ENCODE assay signal across 8 cellular contexts in the genomic region with DNA sequence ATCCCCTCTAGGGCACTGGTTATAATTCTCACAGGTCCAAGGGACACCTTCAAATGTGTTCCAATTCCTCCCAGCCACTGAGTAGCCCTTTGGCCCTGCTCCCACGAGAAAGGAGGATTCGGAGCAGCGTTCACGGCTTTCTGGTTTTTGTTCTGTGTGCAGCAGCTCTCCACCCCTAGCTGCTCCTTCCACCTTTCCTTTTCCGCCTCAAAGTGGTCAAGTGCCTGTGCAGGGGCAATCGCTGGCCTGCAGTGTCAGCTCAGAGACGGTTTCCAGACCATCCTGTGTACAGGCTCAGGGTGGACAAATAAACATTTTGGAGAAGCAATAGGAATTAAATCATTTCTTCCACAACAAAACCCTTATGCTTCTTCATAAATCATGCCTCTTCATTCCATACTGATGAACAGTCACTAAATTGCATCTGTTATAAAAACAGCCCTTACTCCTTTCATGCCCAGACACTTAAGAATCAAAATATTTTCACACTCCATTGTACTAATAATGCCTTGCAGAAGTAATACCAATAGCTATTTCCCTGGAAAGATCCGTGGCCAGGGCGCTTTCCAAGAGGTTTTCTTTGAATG. TPM values are rescaled to one million over a fixed set of nuclear protein-coding genes. Genes with fewer than 3 reads are reported as not detected.
DNase-seq lines count a peak whose midpoint lies in the region; ATAC-seq and TF ChIP-seq lines count a peak whose summit lies in the region.

No MANE protein-coding gene starts in this region.

- H3K9me3 ChIP-seq in HUES48 (ENCODE audit: control insufficient read depth, insufficient read depth, low read length) (no peaks in the 10 kb centered on the region), mammary epithelial cell (replicated peaks; ENCODE audit: insufficient read depth, low read length) (no peaks in the 10 kb centered on the region), muscle layer of duodenum (ENCODE audit: control insufficient read depth in 1 of 2, low read length in 2 of 2) (no peaks in the 10 kb centered on the region)

- dilution Hi-C loops in mammary epithelial cell (cut with HindIII; ENCODE audit: low sequenced_read_pairs) = no loop called here

- H3K36me3 ChIP-seq in HUES48 (ENCODE audit: control insufficient read depth, insufficient read depth, low read length) (no peaks in the 10 kb centered on the region), mammary epithelial cell (ENCODE audit: insufficient read depth, low read length) (no peaks in the 10 kb centered on the region), muscle layer of duodenum (ENCODE audit: control insufficient read depth in 1 of 2, insufficient read depth in 2 of 2, low read length in 2 of 2) (no peaks in the 10 kb centered on the region)

- intact Hi-C loops in mammary epithelial cell (cut with micrococcal nuclease) = loop anchor here (1.0 kb wide), 1 partner anchor 94 kb away; no protein-coding TSS in a partner anchor

- ATAC-seq in GM18870 (IDR thresholded peaks at IDR 0.05; ENCODE audit: unreplicated experiment) (no peak), GM19395 (IDR thresholded peaks at IDR 0.05; ENCODE audit: unreplicated experiment) (no peak)

- no peak for TF ChIP-seq CTCF in AG09309 (IDR thresholded peaks at IDR 0.05; ENCODE audit: control insufficient read depth, insufficient read depth, low read depth, low read length, missing control alignments)
- TF ChIP-seq CTCF in mammary epithelial cell (conservative IDR thresholded peaks at IDR 0.05 in 1 of 2, IDR thresholded peaks at IDR 0.05 in 1 of 2; ENCODE audit: extremely low read depth in 1 of 2, insufficient read depth in 1 of 2, low read depth in 1 of 2, low read length in 2 of 2) = no peak

- H3K79me2 ChIP-seq in mammary epithelial cell (ENCODE audit: insufficient read depth, low read length) = peaks cover 31% of the 10 kb centered on the region

- in situ Hi-C loops in mammary epithelial cell (cut with MboI; ENCODE audit: low sequenced_read_pairs in 2 of 2) = no loop called here

- H3K9ac ChIP-seq in HUES48 (ENCODE audit: low read depth, low read length) = peak overlapping the region; percentile 64
- peak overlapping the region; percentile 67 for H3K9ac ChIP-seq in mammary epithelial cell (ENCODE audit: insufficient read depth, low read length)

- WGBS in mammary epithelial cell (ENCODE audit: low coverage, missing lambda C conversion rate) = 15% methylated on average over 9 of the region's 9 CpGs

- DNase-seq in AG09309 (ENCODE audit: low read depth) (no peak), mammary epithelial cell (peak; percentile 8), GDM1 (lab: John Stamatoyannopoulos, UW) (no peak), HEK293T (ENCODE audit: extremely low spot score) (no peak)

- TSS peak; percentile 41 for BruUV-seq in mammary epithelial cell (replicated peaks; lab: Mats Ljungman, UMichigan)

- H3K4me1 ChIP-seq in HUES48 (ENCODE audit: control insufficient read depth, insufficient read depth, low read length) = peaks cover 39% of the 10 kb centered on the region
- H3K4me1 ChIP-seq in mammary epithelial cell (ENCODE audit: insufficient read depth, low read length) = peaks cover 22% of the 10 kb centered on the region
- H3K4me1 ChIP-seq in muscle layer of duodenum (ENCODE audit: control insufficient read depth in 1 of 2, insufficient read depth in 2 of 2, low read length in 2 of 2) = peaks cover 0 to 17% of the 10 kb centered on the region in 2 donors

- H3K4me2 ChIP-seq in mammary epithelial cell (ENCODE audit: insufficient read depth, low read depth, low read length) = peak overlapping the region; percentile 99

- H4K20me1 ChIP-seq in mammary epithelial cell (ENCODE audit: insufficient read depth, low read length) = no peaks in the 10 kb centered on the region

- H3K27ac ChIP-seq in HUES48 (ENCODE audit: low read depth, low read length) = no peak overlapping the region
- H3K27ac ChIP-seq in mammary epithelial cell (ENCODE audit: insufficient read depth, low read depth, low read length) = no peak overlapping the region
- no peak overlapping the region for H3K27ac ChIP-seq in muscle layer of duodenum (ENCODE audit: low read length)

- peak overlapping the region; percentile 96 for H2AFZ ChIP-seq in mammary epithelial cell (ENCODE audit: low read depth, low read length)

- CTCF ChIA-PET in mammary epithelial cell (lab: Charles Lee; ENCODE audit: low non-redundant PET) = interaction anchor here (0.6 kb wide), 1 partner anchor 94 kb away, joined by 7 read pairs; no protein-coding TSS in a partner anchor
- CTCF ChIA-PET in HEK293T (lab: Yijun Ruan, JAX) = interaction anchor here (0.6 to 2.1 kb wide), 3 partner anchors 43 to 241 kb away, joined by 3 to 7 read pairs (median 3); no protein-coding TSS in a partner anchor

- peaks cover 26% of the 10 kb centered on the region for H3K27me3 ChIP-seq in HUES48 (ENCODE audit: control insufficient read depth, insufficient read depth, low read length)
- H3K27me3 ChIP-seq in mammary epithelial cell (ENCODE audit: insufficient read depth, low read length) = no peaks in the 10 kb centered on the region
- H3K27me3 ChIP-seq in muscle layer of duodenum (ENCODE audit: low read depth, low read length) = no peaks in the 10 kb centered on the region

- POLR2A ChIA-PET in HEK293T (lab: Yijun Ruan, JAX) = interaction anchor here (1.1 to 1.4 kb wide), 2 partner anchors 89 to 95 kb away, joined by 3 read pairs; no protein-coding TSS in a partner anchor

- H3K4me3 ChIP-seq in AG09309 (ENCODE audit: control insufficient read depth, low read depth, low read length) = peak overlapping the region; percentile 62
- H3K4me3 ChIP-seq in HUES48 (ENCODE audit: low read depth, low read length) = peak overlapping the region; percentile 86
- H3K4me3 ChIP-seq in mammary epithelial cell (replicated peaks in 1 of 3; ENCODE audit: insufficient read depth in 1 of 3, low read depth in 2 of 3, low read length in 3 of 3) = peak overlapping the region; percentile 53 to 96 (median 79)
- H3K4me3 ChIP-seq in muscle layer of duodenum (ENCODE audit: low read depth in 1 of 2, low read length in 2 of 2) = peak overlapping the region; percentile 71 to 75

TF ChIP-seq in HEK293T, 16 proteins besides CTCF, POLR2A, EP300 and RAD21:
- TF ChIP-seq NFRKB (IDR thresholded peaks at IDR 0.05) (no peak), ARNT (IDR thresholded peaks at IDR 0.05) (no peak), FOXA1 (IDR thresholded peaks at IDR 0.05) (no peak), LEF1 (IDR thresholded peaks at IDR 0.05; ENCODE audit: borderline replicate concordance) (no peak)

RNA-seq across cellular contexts. Expression of a gene that starts 1.1 kb away (rescaled TPM):
- total RNA-seq in mammary epithelial cell = 1 to 10 TPM; 3.8 to 7.7 TPM
- polyA plus RNA-seq in mammary epithelial cell = 2.4 TPM
- polyA minus RNA-seq in mammary epithelial cell = 11.8 TPM

RNA-seq across cellular contexts. Expression of a gene that starts 55.8 kb away (rescaled TPM):
- total RNA-seq in mammary epithelial cell = 10 to 100 TPM in 1 of 2 donors, 1 to 10 TPM in 1; 9.9 to 14.8 TPM
- polyA plus RNA-seq in mammary epithelial cell = 9.5 TPM
- 15.9 TPM for polyA minus RNA-seq in mammary epithelial cell
